Comparison of ENCODE assay signal across 18 cellular contexts in the genomic region with DNA sequence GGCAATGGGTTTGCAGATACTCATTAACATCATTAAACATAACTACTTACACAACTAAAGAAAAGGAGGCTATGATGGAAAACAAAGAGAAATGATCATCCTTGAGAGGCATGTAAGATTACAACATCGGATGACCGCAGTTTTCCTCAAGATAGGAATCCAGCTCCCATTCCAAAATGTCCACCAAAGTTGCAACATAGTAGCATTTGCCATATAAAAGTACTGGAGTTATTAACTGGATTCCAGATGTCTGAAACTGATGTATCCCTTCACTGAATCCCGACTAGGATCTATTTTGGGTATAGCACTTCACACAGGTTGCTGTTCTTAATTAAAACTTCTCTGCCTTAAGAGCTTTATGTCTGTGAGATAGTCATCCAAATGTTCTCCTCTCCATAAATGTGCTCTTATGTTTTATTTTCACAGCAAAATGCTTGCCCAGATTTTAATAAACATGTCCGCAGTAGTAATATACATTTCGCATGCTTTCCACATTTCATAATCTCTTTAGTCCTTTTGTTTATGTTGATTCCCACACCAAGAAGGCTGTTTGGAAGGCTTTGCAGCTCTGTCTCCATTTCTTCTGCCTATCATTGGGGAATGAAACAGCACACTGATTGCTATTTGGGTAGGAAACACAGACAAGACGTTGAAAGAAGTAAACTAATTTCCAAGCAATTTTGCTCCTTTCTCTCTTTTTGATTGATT.
A peak's percentile ranks its signal among the peaks of the same experiment; 100 is the strongest.
DNase-seq lines count a peak whose midpoint lies in the region; ATAC-seq and TF ChIP-seq lines count a peak whose summit lies in the region.
"Had no signal": no experiment of that assay in that cellular context is flagged by ENCODE, and none has a peak within 500 bp of the region (broad histone marks: within the 10 kb centered on the region; RNA-seq: fewer than 3 reads in every experiment).

No MANE protein-coding gene starts in this region.

- H3K4me1 ChIP-seq in adipocyte (ENCODE audit: control insufficient read depth, insufficient read depth, low read length): peaks cover 14% of the 10 kb centered on the region
- H3K4me1 ChIP-seq: BLaER1 treated with 17β-estradiol and CSF1 and Interleukin-3, amounts not matched to agents 10 nM and 100 nM had no signal

- H3K9me3 ChIP-seq in adipocyte (ENCODE audit: control insufficient read depth, low read length): no peaks in the 10 kb centered on the region
- H3K9me3 ChIP-seq: BLaER1 treated with 17β-estradiol and CSF1 and Interleukin-3, amounts not matched to agents 10 nM and 100 nM; ovary had no signal

- H3K27me3 ChIP-seq in adipocyte (replicated peaks; ENCODE audit: control insufficient read depth, insufficient read depth, low read length): no peaks in the 10 kb centered on the region
- H3K27me3 ChIP-seq: BLaER1 treated with 17β-estradiol and CSF1 and Interleukin-3, amounts not matched to agents 10 nM and 100 nM; ovary had no signal

- DNase-seq in EH (ENCODE audit: low read depth) (peak; percentile 96), adipocyte (ENCODE audit: low read depth) (peak; percentile 93), foreskin fibroblast (peak; percentile 69 to 92), skeletal muscle cell (ENCODE audit: low read depth) (peak; percentile 60), NCI-H2107 (lab: John Stamatoyannopoulos, UW) (no peak), NCI-H524 (lab: John Stamatoyannopoulos, UW) (no peak)
- no peak for DNase-seq in activated T-cell treated with anti-CD3 and anti-CD28 coated beads, Interleukin-2, amount 50 U/mL, for 48 hours
- DNase-seq: activated CD4-positive, alpha-beta T cell treated with anti-CD3 and anti-CD28 coated beads for 36 hours; activated naive CD4-positive, alpha-beta T cell treated with anti-CD3 and anti-CD28 coated beads, Interleukin-2, amount 50 U/mL, for 16 hours; activated T-cell treated with anti-CD3 and anti-CD28 coated beads for 4 hours; central memory CD4-positive, alpha-beta T cell; NCI-H446; ovary; SIG-M5; stimulated activated CD4-positive, alpha-beta T cell treated with anti-CD3 and anti-CD28 coated beads, Interleukin-12 subunit alpha, Interleukin-12 subunit beta, amount 100 ng/mL, for 4 hours; T1000 had no signal

- ATAC-seq in HG03159 (IDR thresholded peaks at IDR 0.05; ENCODE audit: unreplicated experiment): no peak
- ATAC-seq: activated CD4-positive, alpha-beta T cell treated with anti-CD3 and anti-CD28 coated beads for 36 hours had no signal

- H3K36me3 ChIP-seq in adipocyte (ENCODE audit: control insufficient read depth, insufficient read depth, low read length, severe bottlenecking): no peaks in the 10 kb centered on the region
- H3K36me3 ChIP-seq: BLaER1 treated with 17β-estradiol and CSF1 and Interleukin-3, amounts not matched to agents 10 nM and 100 nM; ovary had no signal

- H3K4me3 ChIP-seq in adipocyte (ENCODE audit: low read length) (no peak overlapping the region), foreskin fibroblast (ENCODE audit: low read depth in 1 of 2, low read length in 2 of 2) (no peak overlapping the region), skeletal muscle cell (ENCODE audit: low read depth, low read length) (no peak overlapping the region)
- H3K4me3 ChIP-seq: BLaER1 treated with 17β-estradiol and CSF1 and Interleukin-3, amounts not matched to agents 10 nM and 100 nM; ovary had no signal

- TF ChIP-seq CTCF in foreskin fibroblast (IDR thresholded peaks at IDR 0.05; ENCODE audit: low read depth, low read length): no peak

- H3K9ac ChIP-seq in adipocyte (ENCODE audit: low read length): no peak overlapping the region
- H3K9ac ChIP-seq: BLaER1 treated with 17β-estradiol and CSF1 and Interleukin-3, amounts not matched to agents 10 nM and 100 nM had no signal

Comparison
In these comparisons a context has a peak if more than half of its experiments do, and no peak if none do; other contexts are left out.
1. DNase-seq: peak in EH (single experiment), adipocyte (single experiment), foreskin fibroblast (2 of 2) and skeletal muscle cell (single experiment); none in NCI-H2107 (single experiment), NCI-H524 (0 of 2) and activated T-cell treated with anti-CD3 and anti-CD28 coated beads, Interleukin-2, amount 50 U/mL, for 48 hours (0 of 2).